ENCODE assay signal across 7 cellular contexts in the genomic region with DNA sequence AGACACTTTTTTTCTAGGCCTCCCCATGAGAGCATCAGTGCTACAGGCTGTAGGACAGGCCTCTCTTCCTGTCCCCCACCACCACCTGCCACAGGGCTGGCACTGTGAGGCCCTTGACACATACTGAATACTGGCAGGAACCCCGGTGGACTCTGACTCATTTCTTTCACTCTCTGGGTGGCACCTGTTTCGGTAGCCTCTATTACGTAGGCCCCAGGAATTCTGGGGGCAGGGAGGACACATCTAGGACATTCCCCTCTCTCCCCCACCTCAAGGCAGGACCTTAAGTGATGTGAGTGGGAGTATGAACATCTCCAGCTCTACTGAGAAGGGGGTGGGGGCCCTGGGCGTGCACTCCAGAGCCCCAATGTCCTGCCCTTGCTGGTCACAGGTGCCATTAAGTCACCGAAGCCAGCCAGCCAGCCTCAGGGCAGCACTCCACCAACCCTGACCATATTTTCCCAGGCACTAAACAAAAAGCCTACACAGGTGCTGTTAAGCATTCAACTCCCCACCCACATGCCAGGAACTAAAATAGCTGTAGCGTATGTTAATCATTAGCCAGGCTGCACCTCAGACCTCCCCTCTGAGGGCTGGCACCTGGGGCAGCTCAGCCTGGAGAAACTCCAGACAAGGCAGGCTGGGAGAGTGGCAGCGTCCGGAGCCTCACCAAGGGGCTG. TPM values are rescaled to one million over a fixed set of nuclear protein-coding genes. Genes with fewer than 3 reads are reported as not detected.
DNase-seq lines count a peak whose midpoint lies in the region; ATAC-seq and TF ChIP-seq lines count a peak whose summit lies in the region.

No MANE protein-coding gene starts in this region.

- intact Hi-C loops in lower lobe of right lung (cut with DNase I) = no loop called here

- peaks cover 44% of the 10 kb centered on the region for H3K36me3 Mint-ChIP-seq in stimulated activated naive CD8-positive, alpha-beta T cell treated with anti-CD3 and anti-CD28 coated beads, Interleukin-15, Interleukin-2, amounts not matched to agents 100 ng/mL and 50 ng/mL, for 24 hours (ENCODE audit: low read depth)

- peaks cover 8% of the 10 kb centered on the region for H3K9me3 Mint-ChIP-seq in stimulated activated naive CD8-positive, alpha-beta T cell treated with anti-CD3 and anti-CD28 coated beads, Interleukin-15, Interleukin-2, amounts not matched to agents 100 ng/mL and 50 ng/mL, for 24 hours

- H3K27me3 ChIP-seq in lower lobe of right lung (ENCODE audit: low read depth) = no peaks in the 10 kb centered on the region

- H3K27ac Mint-ChIP-seq in stimulated activated naive CD8-positive, alpha-beta T cell treated with anti-CD3 and anti-CD28 coated beads, Interleukin-15, Interleukin-2, amounts not matched to agents 100 ng/mL and 50 ng/mL, for 24 hours = peak overlapping the region; percentile 94

- peak overlapping the region; percentile 99 for H3K27ac ChIP-seq in lower lobe of right lung

- H3K4me3 ChIP-seq in lower lobe of right lung = no peak overlapping the region

- peak; percentile 98 for DNase-seq in SW480 (ENCODE audit: low spot score)
- DNase-seq in astrocyte of the hippocampus (ENCODE audit: low read depth, low spot score) = peak; percentile 69
- DNase-seq in lower lobe of right lung = peak; percentile 82
- DNase-seq in superior temporal gyrus (ENCODE audit: extremely low spot score) = no peak

- H3K36me3 ChIP-seq in lower lobe of right lung = peaks cover 10% of the 10 kb centered on the region

- no peaks in the 10 kb centered on the region for H3K9me3 ChIP-seq in lower lobe of right lung

- H3K4me1 ChIP-seq in lower lobe of right lung = peaks cover 99% of the 10 kb centered on the region

- TF ChIP-seq CTCF in lower lobe of right lung (IDR thresholded peaks at IDR 0.05) = no peak

- peak overlapping the region; percentile 66 for H3K4me3 Mint-ChIP-seq in stimulated activated naive CD8-positive, alpha-beta T cell treated with anti-CD3 and anti-CD28 coated beads, Interleukin-15, Interleukin-2, amounts not matched to agents 100 ng/mL and 50 ng/mL, for 24 hours

- H3K4me1 Mint-ChIP-seq in stimulated activated naive CD8-positive, alpha-beta T cell treated with anti-CD3 and anti-CD28 coated beads, Interleukin-15, Interleukin-2, amounts not matched to agents 100 ng/mL and 50 ng/mL, for 24 hours (ENCODE audit: low read depth) = peaks cover 91% of the 10 kb centered on the region

- TF ChIP-seq POLR2A in GM19193 (IDR thresholded peaks at IDR 0.05; ENCODE audit: extremely low read depth, insufficient read depth, insufficient read length) = peak; percentile 44

- H3K27me3 Mint-ChIP-seq in stimulated activated naive CD8-positive, alpha-beta T cell treated with anti-CD3 and anti-CD28 coated beads, Interleukin-15, Interleukin-2, amounts not matched to agents 100 ng/mL and 50 ng/mL, for 24 hours = no peaks in the 10 kb centered on the region

- ATAC-seq in HG03103 (IDR thresholded peaks at IDR 0.05; ENCODE audit: low read depth, unreplicated experiment) = peak; percentile 66
- ATAC-seq in lower lobe of right lung = peak; percentile 85 to 87

RNA-seq across cellular contexts. Expression of a gene that starts 8.9 kb away (rescaled TPM):
- total RNA-seq in lower lobe of right lung = 306 TPM
